Comparison of ENCODE assay signal across 17 cellular contexts in genomic region chr1:220462756-220463155, GRCh38.
A peak's percentile ranks its signal among the peaks of the same experiment; 100 is the strongest.
DNase-seq lines count a peak whose midpoint lies in the region; ATAC-seq and TF ChIP-seq lines count a peak whose summit lies in the region.
"Had no signal": no experiment of that assay in that cellular context is flagged by ENCODE, and none has a peak within 500 bp of the region (broad histone marks: within the 10 kb centered on the region; RNA-seq: fewer than 3 reads in every experiment).

No MANE protein-coding gene starts in this region.

- no peak overlapping the region for H3K4me3 Mint-ChIP-seq in neural progenitor cell
- H3K4me3 Mint-ChIP-seq: CD4-positive, alpha-beta memory T cell; naive B cell had no signal

- H3K4me1 ChIP-seq in neural progenitor cell = no peaks in the 10 kb centered on the region
- H3K4me1 ChIP-seq: SJSA1 had no signal

- no peak for ATAC-seq in HG03521 (IDR thresholded peaks at IDR 0.05; ENCODE audit: unreplicated experiment)
- ATAC-seq in GM18867 (IDR thresholded peaks at IDR 0.05; ENCODE audit: unreplicated experiment) = no peak
- no peak for ATAC-seq in HG03175 (IDR thresholded peaks at IDR 0.05; ENCODE audit: unreplicated experiment)
- ATAC-seq: heart left ventricle, left lobe of liver had no signal

- H3K4me3 ChIP-seq in neural progenitor cell = no peak overlapping the region
- H3K4me3 ChIP-seq: heart left ventricle, SJSA1 had no signal

- H3F3A ChIP-seq in neural progenitor cell (ENCODE audit: low read depth) = no peaks in the 10 kb centered on the region

- no peak overlapping the region for H3K4me2 ChIP-seq in neural progenitor cell

- TF ChIP-seq CTCF in neural progenitor cell (IDR thresholded peaks at IDR 0.05) = no peak

- H3K36me3 ChIP-seq in neural progenitor cell = no peaks in the 10 kb centered on the region
- H3K36me3 ChIP-seq: heart left ventricle, SJSA1 had no signal

- H4K20me1 ChIP-seq in neural progenitor cell (ENCODE audit: low read depth) = no peaks in the 10 kb centered on the region

- H3K27me3 ChIP-seq in neural progenitor cell = no peaks in the 10 kb centered on the region
- H3K27me3 ChIP-seq: heart left ventricle, SJSA1 had no signal

- H3K9me3 ChIP-seq in neural progenitor cell (ENCODE audit: low read depth) = no peaks in the 10 kb centered on the region
- H3K9me3 ChIP-seq: SJSA1 had no signal

- peaks cover 13% of the 10 kb centered on the region for H3K9me3 Mint-ChIP-seq in neural progenitor cell

- H3K4me1 Mint-ChIP-seq in neural progenitor cell = peaks cover 5% of the 10 kb centered on the region
- H3K4me1 Mint-ChIP-seq: CD4-positive, alpha-beta memory T cell; naive B cell had no signal

- H3K27me3 Mint-ChIP-seq in neural progenitor cell (ENCODE audit: insufficient read depth, low read depth) = peaks cover 1% of the 10 kb centered on the region
- H3K27me3 Mint-ChIP-seq: naive B cell had no signal

- H2AFZ ChIP-seq in neural progenitor cell (replicated peaks) = peak overlapping the region; percentile 93

- H3K27ac Mint-ChIP-seq in neural progenitor cell = no peak overlapping the region
- H3K27ac Mint-ChIP-seq: CD4-positive, alpha-beta memory T cell; naive B cell had no signal

- DNase-seq in DMS153 (lab: John Stamatoyannopoulos, UW) (peak; percentile 51), DMS153 treated with DMSO at 0.1 percent for 48 hours (lab: John Stamatoyannopoulos, UW; ENCODE audit: unreplicated experiment) (no peak), NCI-H510A (lab: John Stamatoyannopoulos, UW) (peak; percentile 22), ecto neural progenitor cell (ENCODE audit: low spot score) (peak; percentile 69), neural progenitor cell (ENCODE audit: low spot score) (peak; percentile 79)
- DNase-seq: CD4-positive, alpha-beta memory T cell; cortex of kidney; Kasumi-1; naive B cell; NCI-H146 had no signal

- H3K36me3 Mint-ChIP-seq in neural progenitor cell = no peaks in the 10 kb centered on the region
- H3K36me3 Mint-ChIP-seq: CD4-positive, alpha-beta memory T cell; naive B cell had no signal

- no peak overlapping the region for H3K9ac ChIP-seq in neural progenitor cell

- no peaks in the 10 kb centered on the region for H3K79me2 ChIP-seq in neural progenitor cell (ENCODE audit: low read depth)

- no peak overlapping the region for H3K27ac ChIP-seq in neural progenitor cell
- H3K27ac ChIP-seq: heart left ventricle, HL-60, SJSA1 had no signal
